Comparison of ENCODE assay signal across 8 cellular contexts in genomic region chr20:50931306-50932015, GRCh38. TPM values are rescaled to one million over a fixed set of nuclear protein-coding genes. Genes with fewer than 3 reads are reported as not detected.
A peak's percentile ranks its signal among the peaks of the same experiment; 100 is the strongest.
DNase-seq lines count a peak whose midpoint lies in the region; ATAC-seq and TF ChIP-seq lines count a peak whose summit lies in the region.

Gene ADNP, minus strand, starts transcription at chr20:50931437. Its CDS starts 27,441 bp downstream, at chr20:50903996.

- DNase-seq in GM12865 (ENCODE audit: low read depth) (peak; percentile 97), NCI-H1105 (lab: John Stamatoyannopoulos, UW) (peak; percentile 95), SKM-1 (lab: John Stamatoyannopoulos, UW; ENCODE audit: unreplicated experiment) (peak; percentile 44), glomerular visceral epithelial cell (ENCODE audit: extremely low spot score) (peak; percentile 92), omental fat pad (ENCODE audit: low spot score) (peak; percentile 92)
- DNase-seq in activated naive CD4-positive, alpha-beta T cell treated with anti-CD3 and anti-CD28 coated beads, Interleukin-2, amount 50 U/mL, for 72 hours (ENCODE audit: low spot score in 2 of 2) = peak; percentile 83 to 88

- no peaks in the 10 kb centered on the region for H3K9me3 Mint-ChIP-seq in activated naive CD4-positive, alpha-beta T cell treated with anti-CD3 and anti-CD28 coated beads, Interleukin-2, amount 50 U/mL, for 72 hours

- H3K4me3 ChIP-seq in GM12865 (ENCODE audit: low read depth, low read length) = peak within 1 kb of the TSS; percentile 98

- peak within 1 kb of the TSS; percentile 93 to 95 for H3K27ac Mint-ChIP-seq in activated naive CD4-positive, alpha-beta T cell treated with anti-CD3 and anti-CD28 coated beads, Interleukin-2, amount 50 U/mL, for 72 hours

- peak within 1 kb of the TSS; percentile 91 for H3K27ac ChIP-seq in temporal lobe (ENCODE audit: low read depth, low read length)

- peak; percentile 64 for TF ChIP-seq CTCF in GM12865 (IDR thresholded peaks at IDR 0.05; ENCODE audit: insufficient read depth, low read depth, low read length, missing control alignments)
- peak in 2 of 3 donors; percentile 9 to 41 for TF ChIP-seq CTCF in omental fat pad (IDR thresholded peaks at IDR 0.05)

- ATAC-seq in HG02623 (IDR thresholded peaks at IDR 0.05; ENCODE audit: unreplicated experiment) (peak; percentile 53), omental fat pad (ENCODE audit: low FRiP score) (peak; percentile 93)
- ATAC-seq in activated naive CD4-positive, alpha-beta T cell treated with anti-CD3 and anti-CD28 coated beads, Interleukin-2, amount 50 U/mL, for 72 hours = peak; percentile 74 to 76

- peaks cover 24 to 46% of the 10 kb centered on the region in 2 donors for H3K36me3 Mint-ChIP-seq in activated naive CD4-positive, alpha-beta T cell treated with anti-CD3 and anti-CD28 coated beads, Interleukin-2, amount 50 U/mL, for 72 hours

RNA-seq across cellular contexts. Expression of gene ADNP, which starts in this region (rescaled TPM):
- 10 to 100 TPM; 65.1 to 70.7 TPM for total RNA-seq in activated naive CD4-positive, alpha-beta T cell treated with anti-CD3 and anti-CD28 coated beads, Interleukin-2, amount 50 U/mL, for 72 hours
- total RNA-seq in omental fat pad = 10 to 100 TPM; 42.2 to 65.9 (median 47.3) TPM
- 88.3 TPM for total RNA-seq in temporal lobe

Comparison
In these comparisons a context has a peak if more than half of its experiments do, and no peak if none do; other contexts are left out.
1. Peak in every context shown above with its lines: DNase-seq, ATAC-seq, H3K4me3 ChIP-seq and H3K27ac ChIP-seq.
2. DNase-seq: peak in every context shown above with its lines; median percentile 97 in GM12865; 95 in NCI-H1105; 92 in glomerular visceral epithelial cell; 92 in omental fat pad; 86 in activated naive CD4-positive, alpha-beta T cell treated with anti-CD3 and anti-CD28 coated beads, Interleukin-2, amount 50 U/mL, for 72 hours; 44 in SKM-1.